ENCODE assay signal across 10 cellular contexts in the genomic region with DNA sequence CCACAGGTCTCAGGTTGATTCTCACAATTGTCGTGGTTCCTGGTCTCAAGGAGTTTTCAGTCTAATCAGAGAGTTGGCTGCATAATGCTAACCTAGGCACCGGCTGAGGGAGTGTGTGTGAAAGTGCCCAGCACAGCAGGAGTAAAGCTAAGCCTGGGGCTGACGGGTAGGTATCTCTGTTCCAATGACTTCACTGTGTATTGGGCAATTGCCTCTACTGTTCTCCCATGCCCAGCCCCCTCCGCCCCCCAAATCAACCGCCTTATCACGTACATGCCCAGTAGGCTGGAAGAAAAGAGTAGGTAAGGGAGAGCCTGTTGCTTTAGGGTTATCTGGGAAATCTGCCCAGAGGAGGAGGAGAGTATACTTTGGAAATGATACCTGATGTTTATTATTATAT. TPM values are rescaled to one million over a fixed set of nuclear protein-coding genes. Genes with fewer than 3 reads are reported as not detected.
DNase-seq lines count a peak whose midpoint lies in the region; ATAC-seq and TF ChIP-seq lines count a peak whose summit lies in the region.
"Had no signal": no experiment of that assay in that cellular context is flagged by ENCODE, and none has a peak within 500 bp of the region (broad histone marks: within the 10 kb centered on the region; RNA-seq: fewer than 3 reads in every experiment).

No MANE protein-coding gene starts in this region.

- peaks cover 96% of the 10 kb centered on the region for H3K4me1 Mint-ChIP-seq in activated naive CD4-positive, alpha-beta T cell treated with anti-CD3 and anti-CD28 coated beads, Interleukin-2, amount 50 U/mL, for 24 hours
- H3K4me1 Mint-ChIP-seq in activated naive CD4-positive, alpha-beta T cell treated with anti-CD3 and anti-CD28 coated beads, Interleukin-2, amount 10 ng/mL, durations not matched to agents 7 days and 5 days = peaks cover 65% of the 10 kb centered on the region
- H3K4me1 Mint-ChIP-seq in mesothelial cell of epicardium = peaks cover 55% of the 10 kb centered on the region

- no peaks in the 10 kb centered on the region for H3K9me3 Mint-ChIP-seq in activated naive CD4-positive, alpha-beta T cell treated with anti-CD3 and anti-CD28 coated beads, Interleukin-2, amount 50 U/mL, for 24 hours
- peaks cover under 1% of the 10 kb centered on the region for H3K9me3 Mint-ChIP-seq in activated naive CD4-positive, alpha-beta T cell treated with anti-CD3 and anti-CD28 coated beads, Interleukin-2, amount 10 ng/mL, durations not matched to agents 7 days and 5 days
- peaks cover 6% of the 10 kb centered on the region for H3K9me3 Mint-ChIP-seq in mesothelial cell of epicardium

- no peak for TF ChIP-seq POLR2A in transverse colon (IDR thresholded peaks at IDR 0.05)

- DNase-seq in activated naive CD4-positive, alpha-beta T cell treated with anti-CD3 and anti-CD28 coated beads, Interleukin-2, amount 10 ng/mL, durations not matched to agents 7 days and 5 days = no peak
- peak; percentile 59 for DNase-seq in amniotic epithelial cell (ENCODE audit: low read depth)
- DNase-seq in mesothelial cell of epicardium (ENCODE audit: low spot score in 2 of 2, unreplicated experiment in 2 of 2) = no peak
- DNase-seq in transverse colon = no peak
- DNase-seq in posterior cingulate gyrus = no peak
- DNase-seq in effector CD8-positive, alpha-beta T cell (lab: John Stamatoyannopoulos, UW) = no peak
- DNase-seq: activated effector memory CD4-positive, alpha-beta T cell treated with anti-CD3 and anti-CD28 coated beads, Interleukin-2, amount 50 U/mL, for 16 hours; GF-D8 had no signal

- peaks cover 0 to 8% (median 0%) of the 10 kb centered on the region in 4 donors for H3K36me3 ChIP-seq in transverse colon

- no peak overlapping the region for H3K4me3 Mint-ChIP-seq in activated naive CD4-positive, alpha-beta T cell treated with anti-CD3 and anti-CD28 coated beads, Interleukin-2, amount 50 U/mL, for 24 hours
- no peak overlapping the region for H3K4me3 Mint-ChIP-seq in activated naive CD4-positive, alpha-beta T cell treated with anti-CD3 and anti-CD28 coated beads, Interleukin-2, amount 10 ng/mL, durations not matched to agents 7 days and 5 days
- H3K4me3 Mint-ChIP-seq in mesothelial cell of epicardium = no peak overlapping the region

- no peaks in the 10 kb centered on the region for H3K9me3 ChIP-seq in transverse colon

- no peak for TF ChIP-seq EP300 in transverse colon (IDR thresholded peaks at IDR 0.05; ENCODE audit: low read depth)

- no peaks in the 10 kb centered on the region for H3K27me3 ChIP-seq in transverse colon

- no peak overlapping the region for H3K4me3 ChIP-seq in transverse colon

- no peak for ATAC-seq in HG02610 (IDR thresholded peaks at IDR 0.05; ENCODE audit: unreplicated experiment)

- peak overlapping the region; percentile 71 for H3K27ac Mint-ChIP-seq in activated naive CD4-positive, alpha-beta T cell treated with anti-CD3 and anti-CD28 coated beads, Interleukin-2, amount 50 U/mL, for 24 hours
- H3K27ac Mint-ChIP-seq in activated naive CD4-positive, alpha-beta T cell treated with anti-CD3 and anti-CD28 coated beads, Interleukin-2, amount 10 ng/mL, durations not matched to agents 7 days and 5 days = no peak overlapping the region
- peak overlapping the region; percentile 64 for H3K27ac Mint-ChIP-seq in mesothelial cell of epicardium

- peak overlapping the region; percentile 63 to 87 (median 78) for H3K27ac ChIP-seq in transverse colon

- H3K36me3 Mint-ChIP-seq in activated naive CD4-positive, alpha-beta T cell treated with anti-CD3 and anti-CD28 coated beads, Interleukin-2, amount 50 U/mL, for 24 hours = peaks cover 9% of the 10 kb centered on the region
- peaks cover 68% of the 10 kb centered on the region for H3K36me3 Mint-ChIP-seq in activated naive CD4-positive, alpha-beta T cell treated with anti-CD3 and anti-CD28 coated beads, Interleukin-2, amount 10 ng/mL, durations not matched to agents 7 days and 5 days
- H3K36me3 Mint-ChIP-seq in mesothelial cell of epicardium = peaks cover 24% of the 10 kb centered on the region

- in situ Hi-C loops in transverse colon (cut with MboI; ENCODE audit: low pct_ligation_motif_present in 1 of 4, low pct_unique_long_range_greater_than_20kb in 1 of 4, low sequenced_read_pairs in 3 of 4) = no loop called here

- 67 to 75% methylated on average over 2 to 6 of the region's 6 CpGs for WGBS in transverse colon (ENCODE audit: low coverage in 1 of 2), 2 donors

- peaks cover 26 to 62% (median 37%) of the 10 kb centered on the region in 4 donors for H3K4me1 ChIP-seq in transverse colon

- intact Hi-C loops in transverse colon (cut with DNase I; ENCODE audit: low total_unique reads) (loop anchor here (5.0 kb wide), 1 partner anchor 56 kb away; a partner anchor contains a TSS), posterior cingulate gyrus (cut with DNase I) (loop anchor here (10.0 kb wide), 1 partner anchor 53 kb away; a partner anchor contains a TSS)

- TF ChIP-seq CTCF in mesothelial cell of epicardium (IDR thresholded peaks at IDR 0.05; ENCODE audit: unreplicated experiment) = no peak
- TF ChIP-seq CTCF in transverse colon (IDR thresholded peaks at IDR 0.05) = no peak

- CTCF ChIA-PET in activated naive CD4-positive, alpha-beta T cell treated with anti-CD3 and anti-CD28 coated beads, Interleukin-2, amount 10 ng/mL, durations not matched to agents 7 days and 5 days (lab: Charles Lee) = interaction anchor here (0.9 to 6.0 kb wide), 6 partner anchors 23 to 205 kb away, joined by 3 to 35 read pairs (median 4); no protein-coding TSS in a partner anchor

- no peaks in the 10 kb centered on the region for H3K27me3 Mint-ChIP-seq in activated naive CD4-positive, alpha-beta T cell treated with anti-CD3 and anti-CD28 coated beads, Interleukin-2, amount 50 U/mL, for 24 hours
- H3K27me3 Mint-ChIP-seq in activated naive CD4-positive, alpha-beta T cell treated with anti-CD3 and anti-CD28 coated beads, Interleukin-2, amount 10 ng/mL, durations not matched to agents 7 days and 5 days = no peaks in the 10 kb centered on the region
- no peaks in the 10 kb centered on the region for H3K27me3 Mint-ChIP-seq in mesothelial cell of epicardium (ENCODE audit: low read depth)

RNA-seq across cellular contexts. Expression of a gene that starts 54.7 kb away (rescaled TPM):
- total RNA-seq in mesothelial cell of epicardium (129 to 135 TPM (median 134 TPM) in 3 replicates), transverse colon (10 to 100 TPM; 27.9 to 59.1 (median 35.6) TPM)

RNA-seq across cellular contexts. Expression of a gene that starts 54.7 kb away (rescaled TPM):
- total RNA-seq in mesothelial cell of epicardium (53.9 to 56.8 TPM (median 54.9 TPM) in 3 replicates), transverse colon (10 to 100 TPM; 12.0 to 32.6 (median 23.9) TPM)
